In the genomic region with DNA sequence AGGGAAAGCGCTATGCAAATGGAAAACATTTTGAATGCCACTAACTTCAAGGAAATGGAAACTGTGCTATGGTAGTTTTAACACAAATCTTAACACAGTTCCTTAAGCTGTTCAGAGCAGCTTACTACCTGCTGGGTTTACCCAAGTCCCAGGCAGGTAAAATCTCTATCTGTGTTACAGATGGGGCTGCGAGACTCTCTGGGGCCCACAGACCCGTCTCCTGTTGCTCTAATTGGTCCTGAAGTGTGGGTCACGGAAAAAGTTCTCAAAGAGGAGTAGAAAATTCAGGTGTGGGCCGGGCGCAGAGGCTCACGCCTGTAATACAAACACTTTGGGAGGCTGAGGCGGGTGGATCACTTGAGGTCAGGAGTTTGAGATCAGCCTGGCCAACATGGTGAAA, we compare ENCODE assay signal across 17 cellular contexts. TPM values are rescaled to one million over a fixed set of nuclear protein-coding genes. Genes with fewer than 3 reads are reported as not detected.
"Had no signal": no experiment of that assay in that cellular context is flagged by ENCODE, and none has a peak within 500 bp of the region (broad histone marks: within the 10 kb centered on the region; RNA-seq: fewer than 3 reads in every experiment).

No MANE protein-coding gene starts in this region.

- H3K27me3 ChIP-seq: ascending aorta, gastroesophageal sphincter, heart right ventricle, neutrophil, tibial nerve had no signal

- ATAC-seq: activated CD4-positive, CD25-positive, alpha-beta regulatory T cell treated with anti-CD3 and anti-CD28 coated beads, Interleukin-2, amount 50 U/mL, for 24 hours; activated T-helper 17 cell treated with anti-CD3 and anti-CD28 coated beads, Interleukin-2, amount 50 U/mL, for 72 hours; gastroesophageal sphincter; heart right ventricle; naive thymus-derived CD4-positive, alpha-beta T cell; stimulated activated memory B cell treated with anti-CD40 and anti-IgM and Interleukin-4, amounts not matched to agents 10 μg/mL and 1 μg/mL and 100 μg/mL, for 72 hours had no signal

- H3K4me3 ChIP-seq: ascending aorta, gastroesophageal sphincter, heart right ventricle, lung, tibial nerve had no signal

- H3K9me3 Mint-ChIP-seq: activated T-helper 17 cell treated with anti-CD3 and anti-CD28 coated beads, Interleukin-2, amount 50 U/mL, for 72 hours; dendritic cell treated with granulocyte-macrophage colony-stimulating factor and Interleukin-4, amounts not matched to agents 40 ng/mL and 50 ng/mL, for 4 days; naive thymus-derived CD4-positive, alpha-beta T cell; stimulated activated memory B cell treated with anti-CD40 and anti-IgM and Interleukin-4, amounts not matched to agents 10 μg/mL and 1 μg/mL and 100 μg/mL, for 72 hours had no signal

- DNase-seq: activated CD4-positive, alpha-beta T cell treated with anti-CD3 and anti-CD28 coated beads, Interleukin-2, amount 50 U/mL, for 1 hour; activated naive CD4-positive, alpha-beta T cell treated with Interleukin-2 at 50 U/mL for 16 hours; activated T-cell treated with anti-CD3 and anti-CD28 coated beads for 4 hours; effector memory CD4-positive, alpha-beta T cell; heart right ventricle; naive thymus-derived CD4-positive, alpha-beta T cell; retina; T-helper 2 cell had no signal

- H3K36me3 ChIP-seq: neutrophil had no signal

- H3K9me3 ChIP-seq: ascending aorta, gastroesophageal sphincter, heart right ventricle, neutrophil, tibial nerve had no signal

- H3K27me3 Mint-ChIP-seq: activated T-helper 17 cell treated with anti-CD3 and anti-CD28 coated beads, Interleukin-2, amount 50 U/mL, for 72 hours; dendritic cell treated with granulocyte-macrophage colony-stimulating factor and Interleukin-4, amounts not matched to agents 40 ng/mL and 50 ng/mL, for 4 days; naive thymus-derived CD4-positive, alpha-beta T cell; stimulated activated memory B cell treated with anti-CD40 and anti-IgM and Interleukin-4, amounts not matched to agents 10 μg/mL and 1 μg/mL and 100 μg/mL, for 72 hours had no signal

- H3K27ac ChIP-seq: ascending aorta, gastroesophageal sphincter, heart right ventricle, neutrophil, tibial nerve had no signal

- H3K4me3 Mint-ChIP-seq: activated T-helper 17 cell treated with anti-CD3 and anti-CD28 coated beads, Interleukin-2, amount 50 U/mL, for 72 hours; dendritic cell treated with granulocyte-macrophage colony-stimulating factor and Interleukin-4, amounts not matched to agents 40 ng/mL and 50 ng/mL, for 4 days; stimulated activated memory B cell treated with anti-CD40 and anti-IgM and Interleukin-4, amounts not matched to agents 10 μg/mL and 1 μg/mL and 100 μg/mL, for 72 hours had no signal

RNA-seq across cellular contexts. Expression of a gene that starts 20.2 kb away (rescaled TPM):
- total RNA-seq: ascending aorta had no signal
